ENCODE assay signal across 1 cellular context in the genomic region with DNA sequence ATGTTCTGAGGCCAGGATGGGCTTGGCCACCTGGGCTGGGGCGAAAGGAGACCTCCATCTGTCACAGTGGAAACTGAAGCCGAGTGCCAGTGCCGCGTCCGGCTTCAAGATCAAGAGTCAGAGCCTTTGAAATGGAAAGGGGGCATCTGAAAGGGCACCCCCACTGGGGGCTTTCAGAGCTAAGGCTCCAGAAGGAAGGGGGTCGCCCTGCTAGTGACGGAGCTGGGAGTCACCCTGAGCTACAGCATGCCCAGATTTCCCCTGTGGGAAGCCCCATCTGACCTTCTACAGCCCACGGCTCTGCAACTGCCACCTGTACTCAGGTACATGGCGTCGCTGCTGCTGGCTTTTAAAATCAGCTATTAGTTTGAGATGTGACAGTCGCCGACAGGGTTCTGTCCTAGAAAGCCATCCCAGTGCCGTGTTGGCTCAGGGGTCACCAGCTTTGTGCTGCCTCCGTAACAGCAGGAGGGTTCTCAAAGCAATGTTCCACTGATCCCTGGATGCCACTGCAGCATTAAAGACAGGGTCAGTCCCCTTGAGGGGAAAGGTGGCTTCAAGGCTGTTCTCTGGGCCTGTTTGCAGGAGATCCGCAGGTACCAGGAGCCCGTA.
TF ChIP-seq lines count a peak whose summit lies in the region.

No MANE protein-coding gene starts in this region.

TF ChIP-seq in WTC11, 78 proteins besides CTCF, POLR2A, EP300 and RAD21 (continued from another document):
- TF ChIP-seq, protein P1, sequence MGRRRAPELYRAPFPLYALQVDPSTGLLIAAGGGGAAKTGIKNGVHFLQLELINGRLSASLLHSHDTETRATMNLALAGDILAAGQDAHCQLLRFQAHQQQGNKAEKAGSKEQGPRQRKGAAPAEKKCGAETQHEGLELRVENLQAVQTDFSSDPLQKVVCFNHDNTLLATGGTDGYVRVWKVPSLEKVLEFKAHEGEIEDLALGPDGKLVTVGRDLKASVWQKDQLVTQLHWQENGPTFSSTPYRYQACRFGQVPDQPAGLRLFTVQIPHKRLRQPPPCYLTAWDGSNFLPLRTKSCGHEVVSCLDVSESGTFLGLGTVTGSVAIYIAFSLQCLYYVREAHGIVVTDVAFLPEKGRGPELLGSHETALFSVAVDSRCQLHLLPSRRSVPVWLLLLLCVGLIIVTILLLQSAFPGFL (CRISPR knock-in tag; IDR thresholded peaks at IDR 0.05; ENCODE audit: borderline replicate concordance) = no peak
- TF ChIP-seq ZNF138 (CRISPR knock-in tag; conservative IDR thresholded peaks at IDR 0.05) (no peak), IRF2 (CRISPR knock-in tag; IDR thresholded peaks at IDR 0.05; ENCODE audit: borderline replicate concordance, low read depth) (no peak), ZNF263 (CRISPR knock-in tag; IDR thresholded peaks at IDR 0.05; ENCODE audit: low read depth) (no peak), FOXK1 (CRISPR knock-in tag; IDR thresholded peaks at IDR 0.05) (no peak), PRRX2 (CRISPR knock-in tag; IDR thresholded peaks at IDR 0.05) (no peak)
- TF ChIP-seq, protein P2, sequence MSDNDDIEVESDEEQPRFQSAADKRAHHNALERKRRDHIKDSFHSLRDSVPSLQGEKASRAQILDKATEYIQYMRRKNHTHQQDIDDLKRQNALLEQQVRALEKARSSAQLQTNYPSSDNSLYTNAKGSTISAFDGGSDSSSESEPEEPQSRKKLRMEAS (CRISPR knock-in tag; IDR thresholded peaks at IDR 0.05) = no peak
